In genomic region chr4:7778524-7779193, GRCh38 we compare ENCODE assay signal across 2 cellular contexts.
TF ChIP-seq lines count a peak whose summit lies in the region.

No MANE protein-coding gene starts in this region.

TF ChIP-seq in liver, 16 proteins besides CTCF, POLR2A, EP300 and RAD21 (continued from another document):
- TF ChIP-seq YY1 (IDR thresholded peaks at IDR 0.05) (no peak), HNF4A (conservative IDR thresholded peaks at IDR 0.05) (no peak), NR2F2 (IDR thresholded peaks at IDR 0.05) (no peak), GABPA (IDR thresholded peaks at IDR 0.05 in 1 of 2, conservative IDR thresholded peaks at IDR 0.05 in 1 of 2) (no peak)

TF ChIP-seq in HepG2, 621 proteins besides CTCF, POLR2A, EP300 and RAD21 (continued from another document):
- TF ChIP-seq ZNF724P (CRISPR knock-in tag; IDR thresholded peaks at IDR 0.05; ENCODE audit: borderline replicate concordance) (no peak), PAF1 (CRISPR knock-in tag; IDR thresholded peaks at IDR 0.05) (no peak), ZNF430 (CRISPR knock-in tag; IDR thresholded peaks at IDR 0.05) (no peak)
